Comparison of ENCODE assay signal across 16 cellular contexts in genomic region chr3:34408088-34408487, GRCh38.
"Had no signal": no experiment of that assay in that cellular context is flagged by ENCODE, and none has a peak within 500 bp of the region (broad histone marks: within the 10 kb centered on the region; RNA-seq: fewer than 3 reads in every experiment).

No MANE protein-coding gene starts in this region.

- H3K4me3 ChIP-seq: esophagus squamous epithelium, heart right ventricle, upper lobe of right lung had no signal

- H3K36me3 ChIP-seq: esophagus squamous epithelium, heart right ventricle, upper lobe of right lung had no signal

- H3K9me3 ChIP-seq: esophagus squamous epithelium, upper lobe of right lung had no signal

- H3K27me3 ChIP-seq: esophagus squamous epithelium, heart right ventricle, upper lobe of right lung had no signal

- ATAC-seq: activated CD8-positive, alpha-beta memory T cell treated with anti-CD3 and anti-CD28 coated beads, Interleukin-2, amount 10 ng/mL, durations not matched to agents 7 days and 5 days; effector memory CD8-positive, alpha-beta T cell; heart right ventricle; left ventricle myocardium superior; upper lobe of right lung had no signal

- DNase-seq: activated B cell treated with CpG ODN at 0.5 μM for 24 hours; activated CD4-positive, alpha-beta memory T cell treated with anti-CD3 and anti-CD28 coated beads, Interleukin-2, amount 10 ng/mL, durations not matched to agents 7 days and 5 days; activated CD4-positive, alpha-beta T cell treated with anti-CD3 and anti-CD28 coated beads for 4 hours; activated CD8-positive, alpha-beta memory T cell treated with anti-CD3 and anti-CD28 coated beads, Interleukin-2, amount 10 ng/mL, durations not matched to agents 7 days and 5 days; activated naive CD4-positive, alpha-beta T cell treated with Interleukin-2 at 50 U/mL for 16 hours; activated naive CD8-positive, alpha-beta T cell treated with anti-CD3 and anti-CD28 coated beads, Interleukin-2, amount 10 ng/mL, durations not matched to agents 7 days and 5 days; activated T-cell treated with anti-CD3 and anti-CD28 coated beads, Interleukin-2, amount 50 U/mL, for 24 hours; caudate nucleus; effector memory CD8-positive, alpha-beta T cell; esophagus squamous epithelium; heart right ventricle; immature natural killer cell; kidney glomerular epithelial cell; left ventricle myocardium superior; stimulated activated naive CD4-positive, alpha-beta T cell; upper lobe of right lung had no signal

- H3K4me1 ChIP-seq: esophagus squamous epithelium, heart right ventricle, upper lobe of right lung had no signal

- H3K27ac ChIP-seq: esophagus squamous epithelium, heart right ventricle, upper lobe of right lung had no signal
